14 cellular contexts compared by ENCODE assay signal in genomic region chr7:139699640-139700504, GRCh38.
DNase-seq lines count a peak whose midpoint lies in the region; ATAC-seq and TF ChIP-seq lines count a peak whose summit lies in the region.
"Had no signal": no experiment of that assay in that cellular context is flagged by ENCODE, and none has a peak within 500 bp of the region (broad histone marks: within the 10 kb centered on the region; RNA-seq: fewer than 3 reads in every experiment).

No MANE protein-coding gene starts in this region.

- in situ Hi-C loops in astrocyte of the spinal cord (cut with HindIII; ENCODE audit: low sequenced_read_pairs), result no loop called here

- POLR2A ChIA-PET in activated CD4-positive, alpha-beta T cell treated with anti-CD3 and anti-CD28 coated beads for 36 hours (lab: Charles Lee), result interaction anchor here (0.7 kb wide), 1 partner anchor 19 kb away, joined by 4 read pairs; no protein-coding TSS in a partner anchor
- POLR2A ChIA-PET in HEK293 (lab: Yijun Ruan, JAX), result no interaction called here

- ATAC-seq in activated CD4-positive, alpha-beta T cell treated with anti-CD3 and anti-CD28 coated beads for 36 hours, result peak; percentile 34
- ATAC-seq in HG03432 (IDR thresholded peaks at IDR 0.05; ENCODE audit: unreplicated experiment) (no peak), HG02885 (IDR thresholded peaks at IDR 0.05; ENCODE audit: poor library complexity, unreplicated experiment) (no peak)

- DNase-seq in activated CD4-positive, alpha-beta T cell treated with anti-CD3 and anti-CD28 coated beads for 36 hours, result peak; percentile 53
- no peak for DNase-seq in activated CD4-positive, alpha-beta T cell treated with anti-CD3 and anti-CD28 coated beads for 4 hours
- DNase-seq in astrocyte of the spinal cord (ENCODE audit: low read depth, low spot score), result no peak
- DNase-seq in progenitor cell of endocrine pancreas (ENCODE audit: low spot score, unreplicated experiment), result no peak
- DNase-seq in CD1c-positive myeloid dendritic cell (ENCODE audit: extremely low spot score), result no peak
- DNase-seq: GM23248; kidney; NCI-H1694 treated with DMSO at 0.1 percent for 48 hours; stimulated activated naive CD4-positive, alpha-beta T cell treated with Interleukin-2 at 50 U/mL for 16 hours had no signal

- H3K9me3 Mint-ChIP-seq in activated CD4-positive, alpha-beta T cell treated with anti-CD3 and anti-CD28 coated beads for 36 hours (ENCODE audit: low read depth), result no peaks in the 10 kb centered on the region
- no peaks in the 10 kb centered on the region for H3K9me3 Mint-ChIP-seq in progenitor cell of endocrine pancreas (ENCODE audit: low read depth)

- H3K27ac ChIP-seq in HEK293 (ENCODE audit: extremely low read depth, low read depth, low read length), result no peak overlapping the region
- H3K27ac ChIP-seq: coronary artery, GM23248, neutrophil had no signal

- H3K4me1 ChIP-seq in HEK293 (ENCODE audit: control insufficient read depth, insufficient read depth, low read length), result no peaks in the 10 kb centered on the region

- H3K36me3 Mint-ChIP-seq in activated CD4-positive, alpha-beta T cell treated with anti-CD3 and anti-CD28 coated beads for 36 hours (ENCODE audit: low read depth), result peaks cover 5% of the 10 kb centered on the region
- peaks cover 5% of the 10 kb centered on the region for H3K36me3 Mint-ChIP-seq in progenitor cell of endocrine pancreas (ENCODE audit: insufficient read depth)

- no peak overlapping the region for H3K4me3 Mint-ChIP-seq in activated CD4-positive, alpha-beta T cell treated with anti-CD3 and anti-CD28 coated beads for 36 hours
- H3K4me3 Mint-ChIP-seq in progenitor cell of endocrine pancreas (ENCODE audit: low read depth), result no peak overlapping the region

- H3K27me3 Mint-ChIP-seq in activated CD4-positive, alpha-beta T cell treated with anti-CD3 and anti-CD28 coated beads for 36 hours, result no peaks in the 10 kb centered on the region
- H3K27me3 Mint-ChIP-seq in progenitor cell of endocrine pancreas, result no peaks in the 10 kb centered on the region

- H3K36me3 ChIP-seq in HEK293 (ENCODE audit: control insufficient read depth in 2 of 2, insufficient read depth in 1 of 2, low read length in 2 of 2), result peaks cover 0 to 7% of the 10 kb centered on the region in 2 experiments; a peak in 2 of 3 replicates

- CTCF ChIA-PET in activated CD4-positive, alpha-beta T cell treated with anti-CD3 and anti-CD28 coated beads for 36 hours (lab: Charles Lee), result interaction anchor here (0.6 kb wide), 1 partner anchor 54 kb away, joined by 3 read pairs; no protein-coding TSS in a partner anchor
- CTCF ChIA-PET in HEK293 (lab: Yijun Ruan, JAX), result interaction anchor here (0.6 kb wide), 1 partner anchor 11 kb away, joined by 3 read pairs; no protein-coding TSS in a partner anchor

- no peak overlapping the region for H3K4me3 ChIP-seq in HEK293 (ENCODE audit: low read depth, low read length)
- no peak overlapping the region for H3K4me3 ChIP-seq in astrocyte of the spinal cord (ENCODE audit: low read depth, low read length)
- H3K4me3 ChIP-seq: coronary artery, GM23248 had no signal

- intact Hi-C loops in activated CD4-positive, alpha-beta T cell treated with anti-CD3 and anti-CD28 coated beads for 36 hours (cut with DNase I, micrococcal nuclease), result no loop called here

- H3K4me1 Mint-ChIP-seq in activated CD4-positive, alpha-beta T cell treated with anti-CD3 and anti-CD28 coated beads for 36 hours, result peaks cover 36% of the 10 kb centered on the region
- peaks cover 29% of the 10 kb centered on the region for H3K4me1 Mint-ChIP-seq in progenitor cell of endocrine pancreas (ENCODE audit: low read depth)

- H3K9me3 ChIP-seq in HEK293 (ENCODE audit: control insufficient read depth, insufficient read depth, low read depth, low read length), result no peaks in the 10 kb centered on the region
- H3K9me3 ChIP-seq: neutrophil had no signal

- TF ChIP-seq CTCF in HEK293 (tag by site-specific recombination; IDR thresholded peaks at IDR 0.05), result no peak
- TF ChIP-seq CTCF in astrocyte of the spinal cord (IDR thresholded peaks at IDR 0.05; ENCODE audit: low read depth, low read length), result peak; percentile 23
- no peak for TF ChIP-seq CTCF in progenitor cell of endocrine pancreas (IDR thresholded peaks at IDR 0.05; ENCODE audit: unreplicated experiment)

- H3K27ac Mint-ChIP-seq in activated CD4-positive, alpha-beta T cell treated with anti-CD3 and anti-CD28 coated beads for 36 hours, result peak overlapping the region; percentile 40
- H3K27ac Mint-ChIP-seq in progenitor cell of endocrine pancreas, result peak overlapping the region; percentile 14

TF ChIP-seq in HEK293, 187 proteins besides CTCF, POLR2A, EP300 and RAD21:
- TF ChIP-seq GLI4 (tag by site-specific recombination; IDR thresholded peaks at IDR 0.05) (no peak), ZIC2 (tag by site-specific recombination; IDR thresholded peaks at IDR 0.05) (peak; percentile 60), KLF9 (tag by site-specific recombination; IDR thresholded peaks at IDR 0.05; ENCODE audit: low read depth) (no peak), ZNF350 (tag by site-specific recombination; IDR thresholded peaks at IDR 0.05) (no peak)
